ENCODE assay signal across 2 cellular contexts in genomic region chrX:129742759-129743152, GRCh38. TPM values are rescaled to one million over a fixed set of nuclear protein-coding genes. Genes with fewer than 3 reads are reported as not detected.
"Had no signal": no experiment of that assay in that cellular context is flagged by ENCODE, and none has a peak within 500 bp of the region (broad histone marks: within the 10 kb centered on the region; RNA-seq: fewer than 3 reads in every experiment).

No MANE protein-coding gene starts in this region.

RNA-seq across cellular contexts. Expression of gene XPNPEP2, which starts 4.0 kb away (rescaled TPM):
- total RNA-seq: pulmonary artery endothelial cell had no signal
- polyA plus RNA-seq: keratinocyte had no signal

RNA-seq across cellular contexts. Expression of gene SASH3, which starts 37.0 kb away (rescaled TPM):
- total RNA-seq: pulmonary artery endothelial cell had no signal
